ENCODE assay signal across 24 cellular contexts in the genomic region with DNA sequence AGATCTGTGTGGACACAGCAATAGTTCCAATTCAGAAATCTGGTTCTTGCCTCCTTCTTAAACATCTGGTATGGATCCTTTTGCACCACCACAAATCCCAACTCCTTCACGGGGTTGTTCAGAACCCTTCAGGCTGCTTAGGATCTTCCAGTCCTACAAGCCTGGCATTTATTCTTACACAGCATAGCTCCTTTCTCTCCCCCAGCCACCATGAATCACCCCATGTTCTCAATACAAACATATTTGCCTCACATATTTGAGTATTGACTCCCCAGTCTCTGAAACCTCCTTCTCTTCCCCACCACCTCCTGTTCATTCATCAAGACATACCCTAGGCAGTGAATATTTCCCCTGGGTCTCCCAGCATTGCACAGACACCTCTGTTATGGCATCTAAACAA.
DNase-seq lines count a peak whose midpoint lies in the region; ATAC-seq and TF ChIP-seq lines count a peak whose summit lies in the region.
"Had no signal": no experiment of that assay in that cellular context is flagged by ENCODE, and none has a peak within 500 bp of the region (broad histone marks: within the 10 kb centered on the region; RNA-seq: fewer than 3 reads in every experiment).

No MANE protein-coding gene starts in this region.

- H3K23ac ChIP-seq in IMR-90 (ENCODE audit: low read depth, low read length), result no peak overlapping the region

- H3K27me3 ChIP-seq in IMR-90 (ENCODE audit: control insufficient read depth, insufficient read depth, low read length) (no peaks in the 10 kb centered on the region), brain microvascular endothelial cell (replicated peaks) (no peaks in the 10 kb centered on the region)
- H3K27me3 ChIP-seq: gastrocnemius medialis, neutrophil had no signal

- no peak for TF ChIP-seq POLR2A in IMR-90 (IDR thresholded peaks at IDR 0.05; ENCODE audit: low read depth, low read length)

- DNase-seq in AG20443 (ENCODE audit: low spot score) (peak; percentile 55), IMR-90 (peak; percentile 55), brain microvascular endothelial cell (peak; percentile 50), kidney glomerular epithelial cell (lab: John Stamatoyannopoulos, UW) (peak; percentile 18), NCI-H526 treated with DMSO at 0.1 percent for 48 hours (lab: John Stamatoyannopoulos, UW) (no peak), medulla oblongata (ENCODE audit: extremely low spot score) (no peak)
- DNase-seq: activated CD8-positive, alpha-beta T cell treated with anti-CD3 and anti-CD28 coated beads for 36 hours; amygdala; caudate nucleus; CD4-positive, alpha-beta memory T cell; DMS153; gastrocnemius medialis; NCI-H1092 treated with DMSO at 0.1 percent for 48 hours; NCI-H2029 treated with DMSO at 0.1 percent for 48 hours; NCI-H226; NCI-H82; Right ventricle myocardium superior; stimulated activated CD4-positive, alpha-beta T cell treated with anti-CD3 and anti-CD28 coated beads, Interleukin-4, amount 100 ng/mL, for 1 hour; stimulated activated naive CD4-positive, alpha-beta T cell; SW 1271 had no signal

- no peaks in the 10 kb centered on the region for H3K9me1 ChIP-seq in IMR-90 (ENCODE audit: insufficient read depth, low read length)

- no peak overlapping the region for H3K9ac ChIP-seq in IMR-90 (ENCODE audit: low read depth, low read length)

- no peak overlapping the region for H3K18ac ChIP-seq in IMR-90 (ENCODE audit: low read depth, low read length)

- no peak overlapping the region; the same call in 1 of the 2 replicates for H3K4me2 ChIP-seq in IMR-90 (ENCODE audit: low read depth, low read length)

- H3K27ac ChIP-seq in IMR-90 (ENCODE audit: insufficient read depth, low read length), result no peak overlapping the region
- no peak overlapping the region for H3K27ac ChIP-seq in brain microvascular endothelial cell
- H3K27ac ChIP-seq: gastrocnemius medialis, neutrophil had no signal

- H4K91ac ChIP-seq in IMR-90 (ENCODE audit: insufficient read depth, low read depth, low read length), result no peak overlapping the region

- H3K79me1 ChIP-seq in IMR-90 (ENCODE audit: low read depth in 1 of 2, low read length in 2 of 2), result no peaks in the 10 kb centered on the region

- no peak overlapping the region for H2AFZ ChIP-seq in IMR-90 (replicated peaks; ENCODE audit: low read length, poor library complexity)

- H2BK20ac ChIP-seq in IMR-90 (ENCODE audit: low read depth, low read length), result no peak overlapping the region

- no peak overlapping the region for H2BK15ac ChIP-seq in IMR-90 (ENCODE audit: low read depth, low read length)

- no peaks in the 10 kb centered on the region for H3K9me3 ChIP-seq in IMR-90 (ENCODE audit: control insufficient read depth, insufficient read depth, low read length)
- H3K9me3 ChIP-seq: gastrocnemius medialis, neutrophil had no signal

- no peak for TF ChIP-seq RAD21 in IMR-90 (IDR thresholded peaks at IDR 0.05; ENCODE audit: low read length)

- no peak overlapping the region for H2BK5ac ChIP-seq in IMR-90 (ENCODE audit: low read depth, low read length, poor library complexity, severe bottlenecking)

- TF ChIP-seq CTCF in IMR-90 (conservative IDR thresholded peaks at IDR 0.05; ENCODE audit: low read depth, low read length) (no peak), brain microvascular endothelial cell (IDR thresholded peaks at IDR 0.05; ENCODE audit: low read depth, low read length, missing control alignments) (no peak)

- H2BK120ac ChIP-seq in IMR-90 (ENCODE audit: low read depth, low read length), result no peak overlapping the region

- H3K4ac ChIP-seq in IMR-90 (ENCODE audit: low read depth, low read length), result no peak overlapping the region

- H3K56ac ChIP-seq in IMR-90 (ENCODE audit: extremely low read depth, insufficient read depth, low read length), result no peak overlapping the region

- H2AK5ac ChIP-seq in IMR-90 (ENCODE audit: low read depth, low read length), result no peak overlapping the region

- CTCF ChIA-PET in IMR-90 (lab: Yijun Ruan, JAX), result interaction anchor here (0.5 kb wide), 1 partner anchor 379 kb away, joined by 3 read pairs; no protein-coding TSS in a partner anchor

- H3K36me3 ChIP-seq in IMR-90 (ENCODE audit: control insufficient read depth, insufficient read depth, low read length) (no peaks in the 10 kb centered on the region), brain microvascular endothelial cell (replicated peaks) (no peaks in the 10 kb centered on the region)
- H3K36me3 ChIP-seq: gastrocnemius medialis, neutrophil had no signal

- H4K5ac ChIP-seq in IMR-90 (ENCODE audit: low read depth, low read length), result no peak overlapping the region

- intact Hi-C loops in IMR-90 (cut with micrococcal nuclease), result no loop called here

- H4K8ac ChIP-seq in IMR-90 (ENCODE audit: low read depth in 2 of 2, low read length in 2 of 2), result no peak overlapping the region

- H4K20me1 ChIP-seq in IMR-90 (ENCODE audit: insufficient read depth, low read length), result no peaks in the 10 kb centered on the region

- H3K14ac ChIP-seq in IMR-90 (replicated peaks; ENCODE audit: low read depth, low read length), result no peak overlapping the region

- H3K4me1 ChIP-seq in IMR-90 (ENCODE audit: control insufficient read depth, insufficient read depth, low read length), result peaks cover 4% of the 10 kb centered on the region; the same call in 1 of the 2 replicates
- H3K4me1 ChIP-seq: gastrocnemius medialis had no signal

- no peak overlapping the region for H2AK9ac ChIP-seq in IMR-90 (replicated peaks; ENCODE audit: low read depth, low read length, poor library complexity)

- in situ Hi-C loops in IMR-90 (cut with MboI; ENCODE audit: low sequenced_read_pairs), result no loop called here
- in situ Hi-C loops in brain microvascular endothelial cell (cut with HindIII; ENCODE audit: low pct_ligation_motif_present, low sequenced_read_pairs), result no loop called here

- 11% methylated on average over 1 of the region's 1 CpG; no CpG with 5 or more reads in 1 of the 2 experiments for WGBS in IMR-90 (ENCODE audit: extremely low coverage in 2 of 2, insufficient read length in 1 of 2), 2 experiments

- no peak overlapping the region for H3K4me3 ChIP-seq in IMR-90 (ENCODE audit: insufficient read depth, low read depth, low read length)
- H3K4me3 ChIP-seq in brain microvascular endothelial cell (ENCODE audit: low read depth, low read length), result no peak overlapping the region
- H3K4me3 ChIP-seq: gastrocnemius medialis had no signal

- BruUV-seq in IMR-90 (replicated peaks; lab: Mats Ljungman, UMichigan), result no TSS peak

- POLR2A ChIA-PET in IMR-90 (lab: Charles Lee; ENCODE audit: unreplicated experiment), result no interaction called here

- dilution Hi-C loops in IMR-90 (cut with HindIII; ENCODE audit: low sequenced_read_pairs, unreplicated experiment), result no loop called here

- ATAC-seq in IMR-90 (ENCODE audit: low read depth), result peak; percentile 79
- ATAC-seq in GM21723 (IDR thresholded peaks at IDR 0.05; ENCODE audit: unreplicated experiment), result no peak
- no peak for ATAC-seq in GM21367 (IDR thresholded peaks at IDR 0.05; ENCODE audit: unreplicated experiment)
- ATAC-seq: activated CD4-positive, CD25-positive, alpha-beta regulatory T cell treated with anti-CD3 and anti-CD28 coated beads, Interleukin-2, amount 50 U/mL, for 24 hours; activated CD8-positive, alpha-beta T cell treated with anti-CD3 and anti-CD28 coated beads for 36 hours; gastrocnemius medialis had no signal

TF ChIP-seq in IMR-90, 13 proteins besides CTCF, POLR2A, EP300 and RAD21:
- no peak for TF ChIP-seq FOS (IDR thresholded peaks at IDR 0.05; ENCODE audit: low read depth, low read length)
- TF ChIP-seq MAFK (IDR thresholded peaks at IDR 0.05; ENCODE audit: low read depth, low read length), result no peak
- TF ChIP-seq SMC3 (IDR thresholded peaks at IDR 0.05; ENCODE audit: low read depth, low read length), result no peak
- TF ChIP-seq MXI1 (IDR thresholded peaks at IDR 0.05; ENCODE audit: borderline replicate concordance, low read depth, low read length), result no peak
- TF ChIP-seq CHD1 (IDR thresholded peaks at IDR 0.05; ENCODE audit: low read depth, low read length), result no peak
- TF ChIP-seq BHLHE40 (IDR thresholded peaks at IDR 0.05; ENCODE audit: low read depth, low read length), result no peak
- TF ChIP-seq RCOR1 (IDR thresholded peaks at IDR 0.05; ENCODE audit: insufficient replicate concordance, low read length), result no peak
- TF ChIP-seq ELK1 (IDR thresholded peaks at IDR 0.05; ENCODE audit: borderline replicate concordance, low read depth, low read length), result no peak
- TF ChIP-seq NFE2L2 (IDR thresholded peaks at IDR 0.05; ENCODE audit: low read depth, low read length), result no peak
- TF ChIP-seq RFX5 (IDR thresholded peaks at IDR 0.05; ENCODE audit: low read depth, low read length), result no peak
- no peak for TF ChIP-seq CEBPB (IDR thresholded peaks at IDR 0.05; ENCODE audit: low read depth, low read length)
- no peak for TF ChIP-seq USF2 (IDR thresholded peaks at IDR 0.05; ENCODE audit: low read depth, low read length)
- no peak for TF ChIP-seq MAZ (IDR thresholded peaks at IDR 0.05; ENCODE audit: borderline replicate concordance, low read depth, low read length)

Comparison
In these comparisons a context has a peak if more than half of its experiments do, and no peak if none do; other contexts are left out.
1. DNase-seq: peak in AG20443 (single experiment), IMR-90 (single experiment), brain microvascular endothelial cell (single experiment) and kidney glomerular epithelial cell (single experiment); none in NCI-H526 treated with DMSO at 0.1 percent for 48 hours (single experiment) and medulla oblongata (single experiment).